In the genomic region with DNA sequence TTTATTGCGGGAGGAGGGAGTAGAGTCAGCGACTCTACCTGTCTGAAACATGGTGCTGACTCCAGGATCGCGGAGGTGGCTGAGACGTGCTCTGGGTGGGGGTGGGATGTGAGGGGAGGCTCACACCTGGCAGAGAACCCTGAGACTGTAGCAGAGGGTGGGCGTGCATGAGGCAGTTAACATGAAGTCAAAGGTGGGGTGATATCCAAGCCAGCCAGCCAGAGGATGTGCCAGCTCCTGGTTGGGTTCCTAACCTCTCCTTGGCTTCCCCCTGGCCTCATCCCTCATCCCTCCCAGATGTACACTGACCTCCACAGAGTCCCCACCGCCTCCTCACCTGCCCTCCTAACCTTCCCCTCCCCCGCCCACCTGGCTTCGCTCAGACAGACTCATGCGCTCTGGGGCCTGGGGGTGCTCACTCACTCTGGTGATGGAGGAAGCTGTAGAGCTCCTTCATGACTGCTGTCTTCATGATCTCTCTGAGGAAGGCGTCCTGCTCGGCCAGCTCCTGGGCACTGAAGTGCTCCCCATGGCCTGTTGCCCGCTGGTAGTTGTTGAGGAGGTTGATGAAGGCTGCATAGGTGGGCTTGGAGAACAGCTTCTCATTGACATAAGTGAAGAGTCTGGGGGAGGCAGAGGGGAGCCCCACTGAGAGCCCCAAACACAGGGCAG, we compare ENCODE assay signal across 8 cellular contexts. TPM values are rescaled to one million over a fixed set of nuclear protein-coding genes. Genes with fewer than 3 reads are reported as not detected.
DNase-seq lines count a peak whose midpoint lies in the region; ATAC-seq and TF ChIP-seq lines count a peak whose summit lies in the region.

No MANE protein-coding gene starts in this region.

- in situ Hi-C loops in gastrocnemius medialis (cut with MboI; ENCODE audit: low sequenced_read_pairs in 4 of 4) = loop anchor here in 3 of 4 donors (10.0 kb wide), 2 partner anchors 59 to 119 kb away; partner anchors contain the start of gene SLC48A1 (in 2 of the 3)

- H3K4me1 Mint-ChIP-seq in MCF 10A (ENCODE audit: insufficient read depth, unreplicated experiment) = peaks cover 15% of the 10 kb centered on the region

- H3K79me2 ChIP-seq in ACC112 (ENCODE audit: control insufficient read depth, insufficient read depth, low read length, unreplicated experiment) = no peaks in the 10 kb centered on the region

- CTCF ChIA-PET in MCF 10A (lab: Yijun Ruan, JAX) = interaction anchor here (0.5 to 4.3 kb wide), 22 partner anchors 9 to 1845 kb away, joined by 3 to 70 read pairs (median 4); partner anchors contain the start of genes ENDOU, RPAP3 and SLC48A1

- peak overlapping the region; percentile 63 for H3K4me3 Mint-ChIP-seq in MCF 10A (ENCODE audit: unreplicated experiment)

- no peaks in the 10 kb centered on the region for H3K9me3 ChIP-seq in gastrocnemius medialis

- POLR2A ChIA-PET in MCF 10A (lab: Yijun Ruan, JAX) = interaction anchor here (0.5 to 2.1 kb wide), 2 partner anchors 9 to 91 kb away, joined by 3 to 14 read pairs; partner anchors contain the start of gene RPAP3

- H3K4me3 ChIP-seq in ACC112 (ENCODE audit: low read depth, low read length) = peak overlapping the region; percentile 47; the same call in 1 of the 2 replicates
- H3K4me3 ChIP-seq in gastrocnemius medialis = peak overlapping the region in 1 of 4 donors; percentile 5

- TF ChIP-seq CTCF in MCF 10A (IDR thresholded peaks at IDR 0.05; ENCODE audit: unreplicated experiment) (no peak), gastrocnemius medialis (IDR thresholded peaks at IDR 0.05 in 4 of 5, conservative IDR thresholded peaks at IDR 0.05 in 1 of 5) (no peak)

- no TSS peak for BruUV-seq in MCF 10A (replicated peaks; lab: Mats Ljungman, UMichigan)

- no peaks in the 10 kb centered on the region for H3K36me3 Mint-ChIP-seq in MCF 10A (ENCODE audit: insufficient read depth, unreplicated experiment)

- TF ChIP-seq POLR2A in gastrocnemius medialis (IDR thresholded peaks at IDR 0.05) = no peak

- no peaks in the 10 kb centered on the region for H3K9me3 Mint-ChIP-seq in MCF 10A (ENCODE audit: unreplicated experiment)

- H3K27ac ChIP-seq in ACC112 (ENCODE audit: low read depth, low read length) (no peak overlapping the region), gastrocnemius medialis (peak overlapping the region; percentile 76 to 85 (median 81))

- no peaks in the 10 kb centered on the region for H3K36me3 ChIP-seq in ACC112 (ENCODE audit: insufficient read depth, low read length)
- no peaks in the 10 kb centered on the region for H3K36me3 ChIP-seq in gastrocnemius medialis

- no peak overlapping the region for H3K27ac Mint-ChIP-seq in MCF 10A (ENCODE audit: low read depth, unreplicated experiment)

- no peaks in the 10 kb centered on the region for H3K27me3 ChIP-seq in ACC112 (ENCODE audit: insufficient read depth, low read length)
- no peaks in the 10 kb centered on the region for H3K27me3 ChIP-seq in gastrocnemius medialis

- ATAC-seq in left ventricle myocardium superior (no peak), gastrocnemius medialis (no peak), GM19395 (IDR thresholded peaks at IDR 0.05; ENCODE audit: unreplicated experiment) (no peak)

- no peak for DNase-seq in MCF 10A (ENCODE audit: unreplicated experiment)
- peak; percentile 47 for DNase-seq in left ventricle myocardium superior
- DNase-seq in gastrocnemius medialis = no peak
- no peak for DNase-seq in Kasumi-1 (lab: John Stamatoyannopoulos, UW)
- no peak for DNase-seq in activated CD4-positive, alpha-beta T cell treated with anti-CD3 and anti-CD28 coated beads, Interleukin-2, amount 50 U/mL, for 48 hours
- no peak for DNase-seq in kidney tubule cell (ENCODE audit: low spot score)

- H3K27me3 Mint-ChIP-seq in MCF 10A (ENCODE audit: insufficient read depth, unreplicated experiment) = no peaks in the 10 kb centered on the region

- intact Hi-C loops in MCF 10A (cut with micrococcal nuclease) (loop anchor here (1.0 to 5.0 kb wide), 5 partner anchors 26 to 451 kb away; no protein-coding TSS in a partner anchor), left ventricle myocardium superior (cut with micrococcal nuclease) (loop anchor here (2.0 to 5.0 kb wide), 3 partner anchors 21 to 123 kb away; no protein-coding TSS in a partner anchor), gastrocnemius medialis (cut with DNase I; ENCODE audit: low total_unique reads) (loop anchor here (1.0 to 10.0 kb wide), 5 partner anchors 41 to 479 kb away; partner anchors contain the start of gene RAPGEF3)

- H3K4me1 ChIP-seq in ACC112 (ENCODE audit: control insufficient read depth, insufficient read depth, low read length, unreplicated experiment) (peaks cover 7% of the 10 kb centered on the region), gastrocnemius medialis (peaks cover 32 to 48% of the 10 kb centered on the region in 2 donors)

- H2AFZ ChIP-seq in ACC112 (ENCODE audit: low read length, unreplicated experiment) = no peak overlapping the region

RNA-seq across cellular contexts. Expression of gene ENDOU, which starts 9.3 kb away (rescaled TPM):
- total RNA-seq in MCF 10A (2022) = not detected in 2 replicates
- 0.30 TPM for total RNA-seq in left ventricle myocardium superior
- under 1 TPM in 1 of 4 donors, not detected in 3; 0.16 TPM for total RNA-seq in gastrocnemius medialis

RNA-seq across cellular contexts. Expression of gene RPAP3, which starts 10.2 kb away (rescaled TPM):
- total RNA-seq in MCF 10A (2022) (16.2 and 22.5 TPM in 2 replicates), left ventricle myocardium superior (19.9 TPM), gastrocnemius medialis (10 to 100 TPM; 15.1 to 24.8 (median 20.5) TPM)

RNA-seq across cellular contexts. Expression of gene RAPGEF3, which starts 42.7 kb away (rescaled TPM):
- total RNA-seq in MCF 10A (2022) (1.4 and 3.4 TPM in 2 replicates), left ventricle myocardium superior (37.6 TPM), gastrocnemius medialis (10 to 100 TPM; 17.0 to 27.0 (median 22.3) TPM)

RNA-seq across cellular contexts. Expression of gene SLC48A1, which starts 57.0 kb away (rescaled TPM):
- total RNA-seq in MCF 10A (2022) (19.4 and 20.2 TPM in 2 replicates), left ventricle myocardium superior (23.7 TPM), gastrocnemius medialis (10 to 100 TPM; 28.3 to 62.6 (median 45.6) TPM)
